1 cellular context compared by ENCODE assay signal in the genomic region with DNA sequence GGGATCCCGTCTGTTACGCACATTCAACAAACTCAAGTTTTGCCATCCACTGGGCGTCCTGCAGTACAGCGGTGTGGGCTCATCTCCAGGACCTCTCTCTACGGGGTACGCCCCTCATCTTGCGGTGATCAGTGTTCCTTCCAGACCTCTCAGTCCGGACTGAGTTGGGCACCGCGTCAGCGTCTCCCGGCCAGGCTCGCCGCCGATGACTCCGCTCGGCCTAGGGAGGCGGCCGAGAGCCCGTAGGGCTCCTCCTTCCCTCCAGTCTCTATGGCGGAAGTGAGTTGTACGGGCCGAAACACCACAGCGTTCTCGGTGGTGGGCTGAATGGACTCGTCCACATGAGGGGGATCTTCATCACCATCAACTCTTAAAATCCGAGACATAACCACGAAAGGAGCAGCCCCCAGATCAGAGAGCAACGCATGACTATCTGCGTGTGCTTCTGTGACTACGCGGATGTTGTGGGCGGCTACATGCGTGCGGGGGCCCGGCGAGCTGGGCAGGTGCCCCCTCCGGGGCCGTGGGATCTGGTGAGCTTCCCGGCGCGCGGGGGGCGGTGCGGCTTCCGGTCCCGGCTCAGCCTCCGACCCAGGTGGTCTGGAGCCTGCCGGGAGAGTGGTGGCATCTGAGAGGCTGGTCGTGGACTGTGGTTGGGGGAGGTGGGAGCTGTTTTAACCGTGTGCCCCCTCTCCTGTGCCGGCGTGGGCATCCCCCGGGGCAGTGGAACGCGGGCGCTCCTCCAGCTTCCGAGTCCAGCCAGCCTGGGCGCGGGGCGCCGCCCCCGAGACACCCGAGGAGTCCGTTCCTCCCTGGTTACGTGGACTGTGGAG.
TF ChIP-seq lines count a peak whose summit lies in the region.

A gene with protein sequence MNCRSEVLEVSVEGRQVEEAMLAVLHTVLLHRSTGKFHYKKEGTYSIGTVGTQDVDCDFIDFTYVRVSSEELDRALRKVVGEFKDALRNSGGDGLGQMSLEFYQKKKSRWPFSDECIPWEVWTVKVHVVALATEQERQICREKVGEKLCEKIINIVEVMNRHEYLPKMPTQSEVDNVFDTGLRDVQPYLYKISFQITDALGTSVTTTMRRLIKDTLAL (plus strand): TSS at position 569 of the 833 bp plus-strand sequence. CDS start 3,673 bp downstream, outside the sequence.

TF ChIP-seq in K562, 482 proteins besides CTCF, POLR2A, EP300 and RAD21 (continued from another document and continues in another):
- TF ChIP-seq, protein P1, sequence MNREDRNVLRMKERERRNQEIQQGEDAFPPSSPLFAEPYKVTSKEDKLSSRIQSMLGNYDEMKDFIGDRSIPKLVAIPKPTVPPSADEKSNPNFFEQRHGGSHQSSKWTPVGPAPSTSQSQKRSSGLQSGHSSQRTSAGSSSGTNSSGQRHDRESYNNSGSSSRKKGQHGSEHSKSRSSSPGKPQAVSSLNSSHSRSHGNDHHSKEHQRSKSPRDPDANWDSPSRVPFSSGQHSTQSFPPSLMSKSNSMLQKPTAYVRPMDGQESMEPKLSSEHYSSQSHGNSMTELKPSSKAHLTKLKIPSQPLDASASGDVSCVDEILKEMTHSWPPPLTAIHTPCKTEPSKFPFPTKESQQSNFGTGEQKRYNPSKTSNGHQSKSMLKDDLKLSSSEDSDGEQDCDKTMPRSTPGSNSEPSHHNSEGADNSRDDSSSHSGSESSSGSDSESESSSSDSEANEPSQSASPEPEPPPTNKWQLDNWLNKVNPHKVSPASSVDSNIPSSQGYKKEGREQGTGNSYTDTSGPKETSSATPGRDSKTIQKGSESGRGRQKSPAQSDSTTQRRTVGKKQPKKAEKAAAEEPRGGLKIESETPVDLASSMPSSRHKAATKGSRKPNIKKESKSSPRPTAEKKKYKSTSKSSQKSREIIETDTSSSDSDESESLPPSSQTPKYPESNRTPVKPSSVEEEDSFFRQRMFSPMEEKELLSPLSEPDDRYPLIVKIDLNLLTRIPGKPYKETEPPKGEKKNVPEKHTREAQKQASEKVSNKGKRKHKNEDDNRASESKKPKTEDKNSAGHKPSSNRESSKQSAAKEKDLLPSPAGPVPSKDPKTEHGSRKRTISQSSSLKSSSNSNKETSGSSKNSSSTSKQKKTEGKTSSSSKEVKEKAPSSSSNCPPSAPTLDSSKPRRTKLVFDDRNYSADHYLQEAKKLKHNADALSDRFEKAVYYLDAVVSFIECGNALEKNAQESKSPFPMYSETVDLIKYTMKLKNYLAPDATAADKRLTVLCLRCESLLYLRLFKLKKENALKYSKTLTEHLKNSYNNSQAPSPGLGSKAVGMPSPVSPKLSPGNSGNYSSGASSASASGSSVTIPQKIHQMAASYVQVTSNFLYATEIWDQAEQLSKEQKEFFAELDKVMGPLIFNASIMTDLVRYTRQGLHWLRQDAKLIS (CRISPR knock-in tag; IDR thresholded peaks at IDR 0.05) = no peak
- TF ChIP-seq HDAC1 (IDR thresholded peaks at IDR 0.05) (peak in 1 of 2 experiments; percentile 98; a peak in 2 of 4 replicates), SP1 (CRISPR knock-in tag; IDR thresholded peaks at IDR 0.05) (peak; percentile 84), ATF7 (IDR thresholded peaks at IDR 0.05) (peak; percentile 100), CBX2 (IDR thresholded peaks at IDR 0.05; ENCODE audit: insufficient read depth, low read length, poor library complexity, severe bottlenecking) (no peak), CBX3 (IDR thresholded peaks at IDR 0.05; ENCODE audit: borderline replicate concordance in 1 of 2, low read length in 2 of 2) (peak in 1 of 2 experiments; percentile 73; a peak in 1 of 3 replicates), SREBF1 (IDR thresholded peaks at IDR 0.05; ENCODE audit: borderline replicate concordance, low read depth, low read length) (peak; percentile 88), SRSF1 (IDR thresholded peaks at IDR 0.05; ENCODE audit: low read depth, low read length) (no peak), ASH1L (IDR thresholded peaks at IDR 0.05; ENCODE audit: borderline replicate concordance, low read depth, partially characterized antibody) (peak; percentile 90), ZNF174 (CRISPR knock-in tag; IDR thresholded peaks at IDR 0.05) (no peak), NFE2 (IDR thresholded peaks at IDR 0.05; ENCODE audit: low read depth) (peak; percentile 45; the same call in 1 of the 2 replicates), ZFX (CRISPR knock-in tag; IDR thresholded peaks at IDR 0.05) (peak; percentile 30; the same call in 1 of the 2 replicates), ZNF197 (CRISPR knock-in tag; IDR thresholded peaks at IDR 0.05; ENCODE audit: low read depth) (no peak), KDM4B (IDR thresholded peaks at IDR 0.05; ENCODE audit: borderline replicate concordance in 2 of 2, low read depth in 1 of 2) (peak in 1 of 2 experiments; percentile 83; a peak in 1 of 4 replicates), RBM25 (IDR thresholded peaks at IDR 0.05; ENCODE audit: low read depth, low read length, severe bottlenecking) (no peak), SIN3A (IDR thresholded peaks at IDR 0.05; ENCODE audit: borderline replicate concordance in 2 of 2, control insufficient read depth in 1 of 2, low read depth in 2 of 2, low read length in 2 of 2) (peak; percentile 82 to 95), ZNF165 (CRISPR knock-in tag; IDR thresholded peaks at IDR 0.05; ENCODE audit: borderline replicate concordance) (peak; percentile 74; the same call in 1 of the 2 replicates), NFXL1 (CRISPR knock-in tag; IDR thresholded peaks at IDR 0.05) (no peak), EGR1 (conservative IDR thresholded peaks at IDR 0.05) (peak; percentile 99), TCF3 (CRISPR knock-in tag; IDR thresholded peaks at IDR 0.05) (no peak)
- TF ChIP-seq, protein P2, sequence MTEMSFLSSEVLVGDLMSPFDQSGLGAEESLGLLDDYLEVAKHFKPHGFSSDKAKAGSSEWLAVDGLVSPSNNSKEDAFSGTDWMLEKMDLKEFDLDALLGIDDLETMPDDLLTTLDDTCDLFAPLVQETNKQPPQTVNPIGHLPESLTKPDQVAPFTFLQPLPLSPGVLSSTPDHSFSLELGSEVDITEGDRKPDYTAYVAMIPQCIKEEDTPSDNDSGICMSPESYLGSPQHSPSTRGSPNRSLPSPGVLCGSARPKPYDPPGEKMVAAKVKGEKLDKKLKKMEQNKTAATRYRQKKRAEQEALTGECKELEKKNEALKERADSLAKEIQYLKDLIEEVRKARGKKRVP (CRISPR knock-in tag; IDR thresholded peaks at IDR 0.05) = peak; percentile 49; the same call in 1 of the 2 replicates
- TF ChIP-seq, protein P3, sequence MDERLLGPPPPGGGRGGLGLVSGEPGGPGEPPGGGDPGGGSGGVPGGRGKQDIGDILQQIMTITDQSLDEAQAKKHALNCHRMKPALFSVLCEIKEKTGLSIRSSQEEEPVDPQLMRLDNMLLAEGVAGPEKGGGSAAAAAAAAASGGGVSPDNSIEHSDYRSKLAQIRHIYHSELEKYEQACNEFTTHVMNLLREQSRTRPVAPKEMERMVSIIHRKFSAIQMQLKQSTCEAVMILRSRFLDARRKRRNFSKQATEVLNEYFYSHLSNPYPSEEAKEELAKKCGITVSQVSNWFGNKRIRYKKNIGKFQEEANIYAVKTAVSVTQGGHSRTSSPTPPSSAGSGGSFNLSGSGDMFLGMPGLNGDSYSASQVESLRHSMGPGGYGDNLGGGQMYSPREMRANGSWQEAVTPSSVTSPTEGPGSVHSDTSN (CRISPR knock-in tag; IDR thresholded peaks at IDR 0.05; ENCODE audit: low read depth) = no peak
- TF ChIP-seq, protein P3 (tag; conservative IDR thresholded peaks at IDR 0.05; ENCODE audit: low read depth) = no peak
- TF ChIP-seq, protein P4, sequence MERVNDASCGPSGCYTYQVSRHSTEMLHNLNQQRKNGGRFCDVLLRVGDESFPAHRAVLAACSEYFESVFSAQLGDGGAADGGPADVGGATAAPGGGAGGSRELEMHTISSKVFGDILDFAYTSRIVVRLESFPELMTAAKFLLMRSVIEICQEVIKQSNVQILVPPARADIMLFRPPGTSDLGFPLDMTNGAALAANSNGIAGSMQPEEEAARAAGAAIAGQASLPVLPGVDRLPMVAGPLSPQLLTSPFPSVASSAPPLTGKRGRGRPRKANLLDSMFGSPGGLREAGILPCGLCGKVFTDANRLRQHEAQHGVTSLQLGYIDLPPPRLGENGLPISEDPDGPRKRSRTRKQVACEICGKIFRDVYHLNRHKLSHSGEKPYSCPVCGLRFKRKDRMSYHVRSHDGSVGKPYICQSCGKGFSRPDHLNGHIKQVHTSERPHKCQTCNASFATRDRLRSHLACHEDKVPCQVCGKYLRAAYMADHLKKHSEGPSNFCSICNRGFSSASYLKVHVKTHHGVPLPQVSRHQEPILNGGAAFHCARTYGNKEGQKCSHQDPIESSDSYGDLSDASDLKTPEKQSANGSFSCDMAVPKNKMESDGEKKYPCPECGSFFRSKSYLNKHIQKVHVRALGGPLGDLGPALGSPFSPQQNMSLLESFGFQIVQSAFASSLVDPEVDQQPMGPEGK (CRISPR knock-in tag; IDR thresholded peaks at IDR 0.05; ENCODE audit: borderline replicate concordance) = no peak
- TF ChIP-seq, protein P5, sequence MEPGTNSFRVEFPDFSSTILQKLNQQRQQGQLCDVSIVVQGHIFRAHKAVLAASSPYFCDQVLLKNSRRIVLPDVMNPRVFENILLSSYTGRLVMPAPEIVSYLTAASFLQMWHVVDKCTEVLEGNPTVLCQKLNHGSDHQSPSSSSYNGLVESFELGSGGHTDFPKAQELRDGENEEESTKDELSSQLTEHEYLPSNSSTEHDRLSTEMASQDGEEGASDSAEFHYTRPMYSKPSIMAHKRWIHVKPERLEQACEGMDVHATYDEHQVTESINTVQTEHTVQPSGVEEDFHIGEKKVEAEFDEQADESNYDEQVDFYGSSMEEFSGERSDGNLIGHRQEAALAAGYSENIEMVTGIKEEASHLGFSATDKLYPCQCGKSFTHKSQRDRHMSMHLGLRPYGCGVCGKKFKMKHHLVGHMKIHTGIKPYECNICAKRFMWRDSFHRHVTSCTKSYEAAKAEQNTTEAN (CRISPR knock-in tag; IDR thresholded peaks at IDR 0.05) = 0 out of 2 replicates have a peak, but pooled peaks have one; percentile 70
- TF ChIP-seq, protein P6, sequence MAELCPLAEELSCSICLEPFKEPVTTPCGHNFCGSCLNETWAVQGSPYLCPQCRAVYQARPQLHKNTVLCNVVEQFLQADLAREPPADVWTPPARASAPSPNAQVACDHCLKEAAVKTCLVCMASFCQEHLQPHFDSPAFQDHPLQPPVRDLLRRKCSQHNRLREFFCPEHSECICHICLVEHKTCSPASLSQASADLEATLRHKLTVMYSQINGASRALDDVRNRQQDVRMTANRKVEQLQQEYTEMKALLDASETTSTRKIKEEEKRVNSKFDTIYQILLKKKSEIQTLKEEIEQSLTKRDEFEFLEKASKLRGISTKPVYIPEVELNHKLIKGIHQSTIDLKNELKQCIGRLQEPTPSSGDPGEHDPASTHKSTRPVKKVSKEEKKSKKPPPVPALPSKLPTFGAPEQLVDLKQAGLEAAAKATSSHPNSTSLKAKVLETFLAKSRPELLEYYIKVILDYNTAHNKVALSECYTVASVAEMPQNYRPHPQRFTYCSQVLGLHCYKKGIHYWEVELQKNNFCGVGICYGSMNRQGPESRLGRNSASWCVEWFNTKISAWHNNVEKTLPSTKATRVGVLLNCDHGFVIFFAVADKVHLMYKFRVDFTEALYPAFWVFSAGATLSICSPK (IDR thresholded peaks at IDR 0.05; ENCODE audit: borderline replicate concordance) = no peak
- TF ChIP-seq, protein P7, sequence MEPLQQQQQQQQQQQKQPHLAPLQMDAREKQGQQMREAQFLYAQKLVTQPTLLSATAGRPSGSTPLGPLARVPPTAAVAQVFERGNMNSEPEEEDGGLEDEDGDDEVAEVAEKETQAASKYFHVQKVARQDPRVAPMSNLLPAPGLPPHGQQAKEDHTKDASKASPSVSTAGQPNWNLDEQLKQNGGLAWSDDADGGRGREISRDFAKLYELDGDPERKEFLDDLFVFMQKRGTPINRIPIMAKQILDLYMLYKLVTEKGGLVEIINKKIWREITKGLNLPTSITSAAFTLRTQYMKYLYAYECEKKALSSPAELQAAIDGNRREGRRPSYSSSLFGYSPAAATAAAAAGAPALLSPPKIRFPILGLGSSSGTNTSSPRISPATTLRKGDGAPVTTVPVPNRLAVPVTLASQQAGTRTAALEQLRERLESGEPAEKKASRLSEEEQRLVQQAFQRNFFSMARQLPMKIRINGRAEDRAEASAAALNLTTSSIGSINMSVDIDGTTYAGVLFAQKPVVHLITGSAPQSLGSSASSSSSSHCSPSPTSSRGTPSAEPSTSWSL (CRISPR knock-in tag; IDR thresholded peaks at IDR 0.05; ENCODE audit: borderline replicate concordance) = no peak
- TF ChIP-seq, protein P8, sequence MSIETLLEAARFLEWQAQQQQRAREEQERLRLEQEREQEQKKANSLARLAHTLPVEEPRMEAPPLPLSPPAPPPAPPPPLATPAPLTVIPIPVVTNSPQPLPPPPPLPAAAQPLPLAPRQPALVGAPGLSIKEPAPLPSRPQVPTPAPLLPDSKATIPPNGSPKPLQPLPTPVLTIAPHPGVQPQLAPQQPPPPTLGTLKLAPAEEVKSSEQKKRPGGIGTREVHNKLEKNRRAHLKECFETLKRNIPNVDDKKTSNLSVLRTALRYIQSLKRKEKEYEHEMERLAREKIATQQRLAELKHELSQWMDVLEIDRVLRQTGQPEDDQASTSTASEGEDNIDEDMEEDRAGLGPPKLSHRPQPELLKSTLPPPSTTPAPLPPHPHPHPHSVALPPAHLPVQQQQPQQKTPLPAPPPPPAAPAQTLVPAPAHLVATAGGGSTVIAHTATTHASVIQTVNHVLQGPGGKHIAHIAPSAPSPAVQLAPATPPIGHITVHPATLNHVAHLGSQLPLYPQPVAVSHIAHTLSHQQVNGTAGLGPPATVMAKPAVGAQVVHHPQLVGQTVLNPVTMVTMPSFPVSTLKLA (conservative IDR thresholded peaks at IDR 0.05) = peak; percentile 96 to 97
- TF ChIP-seq, protein P9, sequence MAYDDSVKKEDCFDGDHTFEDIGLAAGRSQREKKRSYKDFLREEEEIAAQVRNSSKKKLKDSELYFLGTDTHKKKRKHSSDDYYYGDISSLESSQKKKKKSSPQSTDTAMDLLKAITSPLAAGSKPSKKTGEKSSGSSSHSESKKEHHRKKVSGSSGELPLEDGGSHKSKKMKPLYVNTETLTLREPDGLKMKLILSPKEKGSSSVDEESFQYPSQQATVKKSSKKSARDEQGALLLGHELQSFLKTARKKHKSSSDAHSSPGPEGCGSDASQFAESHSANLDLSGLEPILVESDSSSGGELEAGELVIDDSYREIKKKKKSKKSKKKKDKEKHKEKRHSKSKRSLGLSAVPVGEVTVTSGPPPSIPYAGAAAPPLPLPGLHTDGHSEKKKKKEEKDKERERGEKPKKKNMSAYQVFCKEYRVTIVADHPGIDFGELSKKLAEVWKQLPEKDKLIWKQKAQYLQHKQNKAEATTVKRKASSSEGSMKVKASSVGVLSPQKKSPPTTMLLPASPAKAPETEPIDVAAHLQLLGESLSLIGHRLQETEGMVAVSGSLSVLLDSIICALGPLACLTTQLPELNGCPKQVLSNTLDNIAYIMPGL (CRISPR knock-in tag; IDR thresholded peaks at IDR 0.05) = peak; percentile 95
- TF ChIP-seq, protein P10, sequence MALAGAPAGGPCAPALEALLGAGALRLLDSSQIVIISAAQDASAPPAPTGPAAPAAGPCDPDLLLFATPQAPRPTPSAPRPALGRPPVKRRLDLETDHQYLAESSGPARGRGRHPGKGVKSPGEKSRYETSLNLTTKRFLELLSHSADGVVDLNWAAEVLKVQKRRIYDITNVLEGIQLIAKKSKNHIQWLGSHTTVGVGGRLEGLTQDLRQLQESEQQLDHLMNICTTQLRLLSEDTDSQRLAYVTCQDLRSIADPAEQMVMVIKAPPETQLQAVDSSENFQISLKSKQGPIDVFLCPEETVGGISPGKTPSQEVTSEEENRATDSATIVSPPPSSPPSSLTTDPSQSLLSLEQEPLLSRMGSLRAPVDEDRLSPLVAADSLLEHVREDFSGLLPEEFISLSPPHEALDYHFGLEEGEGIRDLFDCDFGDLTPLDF (CRISPR knock-in tag; IDR thresholded peaks at IDR 0.05) = 0 out of 2 replicates have a peak, but pooled peaks have one; percentile 26
